22 cellular contexts compared by ENCODE assay signal in genomic region chr12:19125325-19125724, GRCh38. TPM values are rescaled to one million over a fixed set of nuclear protein-coding genes. Genes with fewer than 3 reads are reported as not detected.
DNase-seq lines count a peak whose midpoint lies in the region; ATAC-seq, FAIRE-seq and TF ChIP-seq lines count a peak whose summit lies in the region.
"Had no signal": no experiment of that assay in that cellular context is flagged by ENCODE, and none has a peak within 500 bp of the region (broad histone marks: within the 10 kb centered on the region; RNA-seq: fewer than 3 reads in every experiment).

No MANE protein-coding gene starts in this region.

- DNase-seq in Daoy (ENCODE audit: low read depth) (peak; percentile 28), H54 (ENCODE audit: insufficient read length, low spot score) (peak; percentile 21), fibroblast of pulmonary artery (ENCODE audit: low read depth) (peak; percentile 29), DMS114 treated with DMSO at 0.1 percent for 48 hours (lab: John Stamatoyannopoulos, UW; ENCODE audit: unreplicated experiment) (no peak), RPMI8226 (no peak)
- DNase-seq in activated CD4-positive, alpha-beta memory T cell treated with anti-CD3 and anti-CD28 coated beads for 36 hours, result no peak
- DNase-seq: activated CD8-positive, alpha-beta memory T cell treated with anti-CD3 and anti-CD28 coated beads for 24 hours; activated naive CD4-positive, alpha-beta T cell; effector CD8-positive, alpha-beta T cell; left ventricle myocardium inferior; NCI-H1092; NCI-H774; Peyer's patch; stimulated activated CD4-positive, alpha-beta T cell treated with anti-CD3 and anti-CD28 coated beads, Interleukin-12 subunit alpha, Interleukin-12 subunit beta, amount 100 ng/mL, for 4 hours; stimulated activated naive CD4-positive, alpha-beta T cell; SW 1271 had no signal

- FAIRE-seq in H54 (lab: Jason Lieb, UNC), result peak; percentile 79
- FAIRE-seq: frontal cortex had no signal

- POLR2A ChIA-PET in activated CD4-positive, alpha-beta memory T cell treated with anti-CD3 and anti-CD28 coated beads for 36 hours (lab: Charles Lee), result no interaction called here

- TF ChIP-seq CTCF in fibroblast of pulmonary artery (IDR thresholded peaks at IDR 0.05; ENCODE audit: low read length, missing control alignments), result no peak

- peak overlapping the region; percentile 1 for H3K4me3 Mint-ChIP-seq in activated CD4-positive, alpha-beta memory T cell treated with anti-CD3 and anti-CD28 coated beads for 36 hours
- H3K4me3 Mint-ChIP-seq: IgD-negative memory B cell had no signal

- H3K27me3 Mint-ChIP-seq in activated CD4-positive, alpha-beta memory T cell treated with anti-CD3 and anti-CD28 coated beads for 36 hours, result no peaks in the 10 kb centered on the region

- peaks cover 7% of the 10 kb centered on the region for H3K4me1 Mint-ChIP-seq in activated CD4-positive, alpha-beta memory T cell treated with anti-CD3 and anti-CD28 coated beads for 36 hours (ENCODE audit: low read depth)
- H3K4me1 Mint-ChIP-seq: brain had no signal

- TF ChIP-seq POLR2A in H54 (IDR thresholded peaks at IDR 0.05; ENCODE audit: low read depth, low read length), result no peak

- peaks cover 2% of the 10 kb centered on the region for H3K36me3 Mint-ChIP-seq in activated CD4-positive, alpha-beta memory T cell treated with anti-CD3 and anti-CD28 coated beads for 36 hours
- H3K36me3 Mint-ChIP-seq: IgD-negative memory B cell had no signal

- CTCF ChIA-PET in activated CD4-positive, alpha-beta memory T cell treated with anti-CD3 and anti-CD28 coated beads for 36 hours (lab: Charles Lee), result no interaction called here

- H3K4me3 ChIP-seq in fibroblast of pulmonary artery (replicated peaks; ENCODE audit: low read depth, low read length), result no peak overlapping the region
- H3K4me3 ChIP-seq: left ventricle myocardium inferior, Peyer's patch, upper lobe of left lung had no signal

- intact Hi-C loops in activated CD4-positive, alpha-beta memory T cell treated with anti-CD3 and anti-CD28 coated beads for 36 hours (cut with micrococcal nuclease), result loop anchor here (2.0 to 5.0 kb wide), 3 partner anchors 257 to 707 kb away; no protein-coding TSS in a partner anchor

- peaks cover 16% of the 10 kb centered on the region for H3K9me3 Mint-ChIP-seq in activated CD4-positive, alpha-beta memory T cell treated with anti-CD3 and anti-CD28 coated beads for 36 hours

- peak overlapping the region; percentile 43 for H3K27ac Mint-ChIP-seq in activated CD4-positive, alpha-beta memory T cell treated with anti-CD3 and anti-CD28 coated beads for 36 hours
- H3K27ac Mint-ChIP-seq: brain, IgD-negative memory B cell had no signal

- ATAC-seq in HG02571 (IDR thresholded peaks at IDR 0.05; ENCODE audit: unreplicated experiment) (no peak), GM18861 (IDR thresholded peaks at IDR 0.05; ENCODE audit: unreplicated experiment) (no peak)

RNA-seq across cellular contexts. Expression of gene PLEKHA5, which starts 4.2 kb away (rescaled TPM):
- total RNA-seq in Daoy (2014; rRNA removed; shearing (Covaris generic)), result 15.3 and 19.9 TPM in 2 replicates
- 1 to 10 TPM; 6.6 to 7.4 TPM for total RNA-seq in activated CD4-positive, alpha-beta memory T cell treated with anti-CD3 and anti-CD28 coated beads for 36 hours

Comparison
In these comparisons a context has a peak if more than half of its experiments do, and no peak if none do; other contexts are left out.
1. DNase-seq: peak in Daoy (single experiment), H54 (single experiment) and fibroblast of pulmonary artery (single experiment); none in activated CD4-positive, alpha-beta memory T cell treated with anti-CD3 and anti-CD28 coated beads for 36 hours (single experiment), DMS114 treated with DMSO at 0.1 percent for 48 hours (single experiment) and RPMI8226 (single experiment).